In the genomic region with DNA sequence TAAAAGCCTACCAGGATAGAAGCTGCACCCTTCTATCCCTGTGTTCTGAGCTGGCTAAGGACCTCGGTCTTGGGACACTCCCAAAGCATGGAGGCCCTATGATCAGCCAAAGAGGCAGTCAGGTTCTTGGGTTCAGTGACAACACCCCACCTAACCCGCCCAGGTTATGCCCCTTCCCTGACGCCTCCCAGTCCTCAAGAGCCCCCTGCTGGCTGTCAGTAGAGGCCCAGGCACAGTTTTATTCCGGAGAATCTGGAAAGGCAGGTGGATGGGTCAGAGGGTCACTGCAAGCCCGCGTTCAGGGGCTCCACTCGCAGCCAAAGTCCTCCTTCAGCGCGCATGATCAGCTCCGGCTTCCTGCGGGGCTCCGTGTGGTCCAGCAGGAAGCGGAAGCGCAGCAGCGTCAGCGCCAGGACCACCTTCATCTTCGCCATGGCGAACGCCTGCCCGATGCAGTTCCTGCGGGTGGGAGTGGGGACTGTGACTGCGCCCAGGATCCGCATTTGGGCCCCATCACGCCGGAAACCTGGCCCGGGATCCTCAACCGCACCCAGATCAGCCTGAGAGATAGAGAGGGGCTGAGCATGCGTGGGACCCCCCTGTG, we compare ENCODE assay signal across 18 cellular contexts. TPM values are rescaled to one million over a fixed set of nuclear protein-coding genes. Genes with fewer than 3 reads are reported as not detected.
DNase-seq lines count a peak whose midpoint lies in the region; ATAC-seq, FAIRE-seq and TF ChIP-seq lines count a peak whose summit lies in the region.
"Had no signal": no experiment of that assay in that cellular context is flagged by ENCODE, and none has a peak within 500 bp of the region (broad histone marks: within the 10 kb centered on the region; RNA-seq: fewer than 3 reads in every experiment).

No MANE protein-coding gene starts in this region.

- intact Hi-C loops in left ventricle myocardium inferior (cut with micrococcal nuclease) (no loop called here), left cardiac atrium (cut with DNase I) (no loop called here)
- intact Hi-C loops in activated T-helper 1 cell treated with anti-CD3 and anti-CD28 coated beads, Interleukin-12 subunit alpha, Interleukin-12 subunit beta, Interleukin-2, Interleukin-4 antibody, amounts not matched to agents 30 ng/mL and 10 ng/mL and 1 ng/mL, durations not matched to agents 14 hours and 24 hours and 36 hours (cut with micrococcal nuclease), result no loop called here

- H3K4me1 Mint-ChIP-seq in activated T-helper 1 cell treated with anti-CD3 and anti-CD28 coated beads, Interleukin-12 subunit alpha, Interleukin-12 subunit beta, Interleukin-2, Interleukin-4 antibody, amounts not matched to agents 30 ng/mL and 10 ng/mL and 1 ng/mL, durations not matched to agents 14 hours and 24 hours and 36 hours (ENCODE audit: low read depth), result no peaks in the 10 kb centered on the region
- H3K4me1 Mint-ChIP-seq: stimulated activated naive B cell treated with anti-CD40 and anti-IgM and Interleukin-4, amounts not matched to agents 10 μg/mL and 1 μg/mL and 100 μg/mL, for 72 hours had no signal

- H3K27me3 ChIP-seq in left ventricle myocardium inferior (ENCODE audit: low read depth), result peaks cover 48% of the 10 kb centered on the region

- no peak for ATAC-seq in left cardiac atrium
- ATAC-seq: stimulated activated naive B cell treated with anti-CD40 and anti-IgM and Interleukin-4, amounts not matched to agents 10 μg/mL and 1 μg/mL and 100 μg/mL, for 72 hours had no signal

- H3K36me3 Mint-ChIP-seq in activated T-helper 1 cell treated with anti-CD3 and anti-CD28 coated beads, Interleukin-12 subunit alpha, Interleukin-12 subunit beta, Interleukin-2, Interleukin-4 antibody, amounts not matched to agents 30 ng/mL and 10 ng/mL and 1 ng/mL, durations not matched to agents 14 hours and 24 hours and 36 hours (ENCODE audit: low read depth), result no peaks in the 10 kb centered on the region

- peaks cover 15% of the 10 kb centered on the region for H3K27me3 Mint-ChIP-seq in activated T-helper 1 cell treated with anti-CD3 and anti-CD28 coated beads, Interleukin-12 subunit alpha, Interleukin-12 subunit beta, Interleukin-2, Interleukin-4 antibody, amounts not matched to agents 30 ng/mL and 10 ng/mL and 1 ng/mL, durations not matched to agents 14 hours and 24 hours and 36 hours (ENCODE audit: insufficient read depth)

- no peak overlapping the region for H3K4me3 ChIP-seq in left ventricle myocardium inferior
- H3K4me3 ChIP-seq in LNCaP clone FGC (ENCODE audit: low read depth, low read length), result no peak overlapping the region
- H3K4me3 ChIP-seq in epithelial cell of proximal tubule (ENCODE audit: low read depth, low read length), result no peak overlapping the region

- H3K9me3 ChIP-seq in left ventricle myocardium inferior (replicated peaks), result peaks cover 8% of the 10 kb centered on the region

- no peaks in the 10 kb centered on the region for H3K4me1 ChIP-seq in left ventricle myocardium inferior

- H3K4me3 Mint-ChIP-seq in activated T-helper 1 cell treated with anti-CD3 and anti-CD28 coated beads, Interleukin-12 subunit alpha, Interleukin-12 subunit beta, Interleukin-2, Interleukin-4 antibody, amounts not matched to agents 30 ng/mL and 10 ng/mL and 1 ng/mL, durations not matched to agents 14 hours and 24 hours and 36 hours, result no peak overlapping the region
- H3K4me3 Mint-ChIP-seq: activated naive CD4-positive, alpha-beta T cell treated with anti-CD3 and anti-CD28 coated beads for 36 hours; stimulated activated naive B cell treated with anti-CD40 and anti-IgM and Interleukin-4, amounts not matched to agents 10 μg/mL and 1 μg/mL and 100 μg/mL, for 72 hours; T-helper 1 cell treated with Interleukin-12 subunit alpha and Interleukin-12 subunit beta and Interleukin-4 antibody, amounts not matched to agents 30 μg/mL and 1 μg/mL, for 36 hours had no signal

- H3K27ac ChIP-seq in left ventricle myocardium inferior (replicated peaks), result no peak overlapping the region

- no peak overlapping the region for H3K27ac Mint-ChIP-seq in activated T-helper 1 cell treated with anti-CD3 and anti-CD28 coated beads, Interleukin-12 subunit alpha, Interleukin-12 subunit beta, Interleukin-2, Interleukin-4 antibody, amounts not matched to agents 30 ng/mL and 10 ng/mL and 1 ng/mL, durations not matched to agents 14 hours and 24 hours and 36 hours
- H3K27ac Mint-ChIP-seq: activated naive CD4-positive, alpha-beta T cell treated with anti-CD3 and anti-CD28 coated beads for 36 hours; stimulated activated naive B cell treated with anti-CD40 and anti-IgM and Interleukin-4, amounts not matched to agents 10 μg/mL and 1 μg/mL and 100 μg/mL, for 72 hours; T-helper 1 cell treated with Interleukin-12 subunit alpha and Interleukin-12 subunit beta and Interleukin-4 antibody, amounts not matched to agents 30 μg/mL and 1 μg/mL, for 36 hours had no signal

- no peaks in the 10 kb centered on the region for H3K9me3 Mint-ChIP-seq in activated T-helper 1 cell treated with anti-CD3 and anti-CD28 coated beads, Interleukin-12 subunit alpha, Interleukin-12 subunit beta, Interleukin-2, Interleukin-4 antibody, amounts not matched to agents 30 ng/mL and 10 ng/mL and 1 ng/mL, durations not matched to agents 14 hours and 24 hours and 36 hours
- H3K9me3 Mint-ChIP-seq: T-helper 1 cell treated with Interleukin-12 subunit alpha and Interleukin-12 subunit beta and Interleukin-4 antibody, amounts not matched to agents 30 μg/mL and 1 μg/mL, for 36 hours had no signal

- no peaks in the 10 kb centered on the region for H3K36me3 ChIP-seq in left ventricle myocardium inferior

- no peak for DNase-seq in left ventricle myocardium inferior
- no peak for DNase-seq in left cardiac atrium
- no peak for DNase-seq in LNCaP clone FGC (ENCODE audit: low read depth)
- DNase-seq in epithelial cell of proximal tubule (ENCODE audit: low read depth), result no peak
- peak; percentile 26 for DNase-seq in urothelium cell line (ENCODE audit: low spot score)
- no peak for DNase-seq in T-helper 2 cell
- no peak for DNase-seq in UCSD-AML1 (lab: John Stamatoyannopoulos, UW; ENCODE audit: unreplicated experiment)
- no peak for DNase-seq in activated T-helper 1 cell treated with anti-CD3 and anti-CD28 coated beads, Interleukin-12 subunit alpha, Interleukin-12 subunit beta, Interleukin-2, Interleukin-4 antibody, amounts not matched to agents 30 ng/mL and 10 ng/mL and 1 ng/mL, durations not matched to agents 14 hours and 24 hours and 36 hours (ENCODE audit: low spot score)
- DNase-seq: activated naive CD4-positive, alpha-beta T cell treated with anti-CD3 and anti-CD28 coated beads for 36 hours; AML-193; GDM1; NCI-H1105 treated with DMSO at 0.1 percent for 48 hours; stimulated activated naive B cell treated with anti-CD40 and anti-IgM and Interleukin-4, amounts not matched to agents 10 μg/mL and 1 μg/mL and 100 μg/mL, for 72 hours had no signal

- no peak for FAIRE-seq in urothelium cell line (lab: Jason Lieb, UNC)

- TF ChIP-seq CTCF in left ventricle myocardium inferior (IDR thresholded peaks at IDR 0.05; ENCODE audit: borderline replicate concordance) (peak; percentile 38), LNCaP clone FGC (IDR thresholded peaks at IDR 0.05; ENCODE audit: control insufficient read depth, extremely low read depth, insufficient read depth) (peak; percentile 30), epithelial cell of proximal tubule (conservative IDR thresholded peaks at IDR 0.05; ENCODE audit: low read depth, low read length) (peak; percentile 27)

RNA-seq across cellular contexts. Expression of gene OR10H3, which starts 22.3 kb away (rescaled TPM):
- not detected for total RNA-seq in left ventricle myocardium inferior
- not detected for total RNA-seq in left cardiac atrium
- not detected in 2 replicates for total RNA-seq in epithelial cell of proximal tubule
- not detected in 2 replicates for total RNA-seq in activated T-helper 1 cell treated with anti-CD3 and anti-CD28 coated beads, Interleukin-12 subunit alpha, Interleukin-12 subunit beta, Interleukin-2, Interleukin-4 antibody, amounts not matched to agents 30 ng/mL and 10 ng/mL and 1 ng/mL, durations not matched to agents 14 hours and 24 hours and 36 hours
- total RNA-seq: activated CD8-positive, alpha-beta memory T cell treated with anti-CD3 and anti-CD28 coated beads for 36 hours; activated naive CD4-positive, alpha-beta T cell treated with anti-CD3 and anti-CD28 coated beads for 36 hours; cerebellum; myocyte; pulmonary artery endothelial cell had no signal

RNA-seq across cellular contexts. Expression of gene OR10H5, which starts 27.4 kb away (rescaled TPM):
- total RNA-seq in left ventricle myocardium inferior (not detected), left cardiac atrium (not detected), epithelial cell of proximal tubule (not detected in 2 replicates)
- not detected in 2 replicates for total RNA-seq in activated T-helper 1 cell treated with anti-CD3 and anti-CD28 coated beads, Interleukin-12 subunit alpha, Interleukin-12 subunit beta, Interleukin-2, Interleukin-4 antibody, amounts not matched to agents 30 ng/mL and 10 ng/mL and 1 ng/mL, durations not matched to agents 14 hours and 24 hours and 36 hours
- total RNA-seq: activated CD8-positive, alpha-beta memory T cell treated with anti-CD3 and anti-CD28 coated beads for 36 hours; activated naive CD4-positive, alpha-beta T cell treated with anti-CD3 and anti-CD28 coated beads for 36 hours; cerebellum; myocyte; pulmonary artery endothelial cell had no signal

RNA-seq across cellular contexts. Expression of gene OR10H2, which starts 32.2 kb away (rescaled TPM):
- total RNA-seq in left ventricle myocardium inferior (not detected), left cardiac atrium (not detected), epithelial cell of proximal tubule (not detected in 2 replicates)
- not detected in 2 replicates for total RNA-seq in activated T-helper 1 cell treated with anti-CD3 and anti-CD28 coated beads, Interleukin-12 subunit alpha, Interleukin-12 subunit beta, Interleukin-2, Interleukin-4 antibody, amounts not matched to agents 30 ng/mL and 10 ng/mL and 1 ng/mL, durations not matched to agents 14 hours and 24 hours and 36 hours
- total RNA-seq: activated CD8-positive, alpha-beta memory T cell treated with anti-CD3 and anti-CD28 coated beads for 36 hours; activated naive CD4-positive, alpha-beta T cell treated with anti-CD3 and anti-CD28 coated beads for 36 hours; cerebellum; myocyte; pulmonary artery endothelial cell had no signal

RNA-seq across cellular contexts. Expression of gene OR10H1, which starts 55.4 kb away (rescaled TPM):
- total RNA-seq in left ventricle myocardium inferior (not detected), left cardiac atrium (not detected), epithelial cell of proximal tubule (not detected in 2 replicates)
- total RNA-seq in activated T-helper 1 cell treated with anti-CD3 and anti-CD28 coated beads, Interleukin-12 subunit alpha, Interleukin-12 subunit beta, Interleukin-2, Interleukin-4 antibody, amounts not matched to agents 30 ng/mL and 10 ng/mL and 1 ng/mL, durations not matched to agents 14 hours and 24 hours and 36 hours, result not detected in 2 replicates
- total RNA-seq: activated CD8-positive, alpha-beta memory T cell treated with anti-CD3 and anti-CD28 coated beads for 36 hours; activated naive CD4-positive, alpha-beta T cell treated with anti-CD3 and anti-CD28 coated beads for 36 hours; cerebellum; myocyte; pulmonary artery endothelial cell had no signal
